In genomic region chr1:203104096-203104495, GRCh38 we compare ENCODE assay signal across 32 cellular contexts. TPM values are rescaled to one million over a fixed set of nuclear protein-coding genes. Genes with fewer than 3 reads are reported as not detected.
"Had no signal": no experiment of that assay in that cellular context is flagged by ENCODE, and none has a peak within 500 bp of the region (broad histone marks: within the 10 kb centered on the region; RNA-seq: fewer than 3 reads in every experiment).

No MANE protein-coding gene starts in this region.

- H3K4me1 ChIP-seq: esophagus muscularis mucosa, gastroesophageal sphincter had no signal

- FAIRE-seq: astrocyte, bronchial epithelial cell had no signal

- H3K9me3 ChIP-seq: gastroesophageal sphincter had no signal

- ATAC-seq: activated CD8-positive, alpha-beta T cell treated with anti-CD3 and anti-CD28 coated beads for 36 hours; activated T-cell treated with anti-CD3 and anti-CD28 coated beads, Interleukin-2, amount 50 U/mL, for 4 hours; activated T-helper 17 cell treated with anti-CD3 and anti-CD28 coated beads, Interleukin-2, amount 50 U/mL, for 72 hours; effector memory CD8-positive, alpha-beta T cell; gastroesophageal sphincter; T-helper 17 cell had no signal

- H3K27ac ChIP-seq: brain microvascular endothelial cell, coronary artery, esophagus muscularis mucosa, gastroesophageal sphincter had no signal

- DNase-seq: activated CD4-positive, alpha-beta T cell treated with anti-CD3 and anti-CD28 coated beads for 4 hours; activated CD4-positive, alpha-beta T cell treated with anti-CD3 and anti-CD28 coated beads, Interleukin-2, amount 50 U/mL, for 1 hour; activated CD4-positive, alpha-beta T cell treated with anti-CD3 and anti-CD28 coated beads, Interleukin-2, amount 50 U/mL, for 48 hours; activated CD4-positive, CD25-positive, alpha-beta regulatory T cell; activated CD4-positive, CD25-positive, alpha-beta regulatory T cell treated with anti-CD3 and anti-CD28 coated beads, Interleukin-2, amount 50 U/mL, for 72 hours; activated CD8-positive, alpha-beta memory T cell treated with anti-CD3 and anti-CD28 coated beads for 24 hours; activated CD8-positive, alpha-beta T cell treated with anti-CD3 and anti-CD28 coated beads for 36 hours; activated effector memory CD4-positive, alpha-beta T cell treated with Interleukin-2 at 50 U/mL for 16 hours; activated gamma-delta T cell treated with Interleukin-2 at 50 U/mL for 16 hours; activated naive CD4-positive, alpha-beta T cell treated with anti-CD3 and anti-CD28 coated beads, Interleukin-2, amount 50 U/mL, for 16 hours; activated naive CD4-positive, alpha-beta T cell treated with Interleukin-2 at 50 U/mL for 16 hours; activated T-cell treated with anti-CD3 and anti-CD28 coated beads, Interleukin-2, amount 50 U/mL, for 4 hours; amniotic stem cell; brain microvascular endothelial cell; effector CD4-positive, alpha-beta T cell; effector memory CD8-positive, alpha-beta T cell; erythroblast; foreskin melanocyte; SW 1271; T-helper 1 cell; T-helper 17 cell; T1000 had no signal

- H3K4me3 ChIP-seq: coronary artery, esophagus muscularis mucosa, gastroesophageal sphincter had no signal

- H3K36me3 ChIP-seq: brain microvascular endothelial cell, esophagus muscularis mucosa, gastroesophageal sphincter had no signal

RNA-seq across cellular contexts. Expression of gene MYOG, which starts 18.3 kb away (rescaled TPM):
- total RNA-seq: activated CD8-positive, alpha-beta T cell treated with anti-CD3 and anti-CD28 coated beads for 36 hours; activated T-cell treated with anti-CD3 and anti-CD28 coated beads, Interleukin-2, amount 50 U/mL, for 4 hours; activated T-helper 17 cell treated with anti-CD3 and anti-CD28 coated beads, Interleukin-2, amount 50 U/mL, for 72 hours; astrocyte; bronchial epithelial cell; cerebellum; esophagus muscularis mucosa; fibroblast of lung; fibroblast of villous mesenchyme; glomerular endothelial cell; T-helper 17 cell had no signal
- polyA plus RNA-seq: fibroblast of lung had no signal

RNA-seq across cellular contexts. Expression of gene ADORA1, which starts 23.4 kb away (rescaled TPM):
- total RNA-seq: activated CD8-positive, alpha-beta T cell treated with anti-CD3 and anti-CD28 coated beads for 36 hours; activated T-helper 17 cell treated with anti-CD3 and anti-CD28 coated beads, Interleukin-2, amount 50 U/mL, for 72 hours; glomerular endothelial cell had no signal
